ENCODE assay signal across 1 cellular context in the genomic region with DNA sequence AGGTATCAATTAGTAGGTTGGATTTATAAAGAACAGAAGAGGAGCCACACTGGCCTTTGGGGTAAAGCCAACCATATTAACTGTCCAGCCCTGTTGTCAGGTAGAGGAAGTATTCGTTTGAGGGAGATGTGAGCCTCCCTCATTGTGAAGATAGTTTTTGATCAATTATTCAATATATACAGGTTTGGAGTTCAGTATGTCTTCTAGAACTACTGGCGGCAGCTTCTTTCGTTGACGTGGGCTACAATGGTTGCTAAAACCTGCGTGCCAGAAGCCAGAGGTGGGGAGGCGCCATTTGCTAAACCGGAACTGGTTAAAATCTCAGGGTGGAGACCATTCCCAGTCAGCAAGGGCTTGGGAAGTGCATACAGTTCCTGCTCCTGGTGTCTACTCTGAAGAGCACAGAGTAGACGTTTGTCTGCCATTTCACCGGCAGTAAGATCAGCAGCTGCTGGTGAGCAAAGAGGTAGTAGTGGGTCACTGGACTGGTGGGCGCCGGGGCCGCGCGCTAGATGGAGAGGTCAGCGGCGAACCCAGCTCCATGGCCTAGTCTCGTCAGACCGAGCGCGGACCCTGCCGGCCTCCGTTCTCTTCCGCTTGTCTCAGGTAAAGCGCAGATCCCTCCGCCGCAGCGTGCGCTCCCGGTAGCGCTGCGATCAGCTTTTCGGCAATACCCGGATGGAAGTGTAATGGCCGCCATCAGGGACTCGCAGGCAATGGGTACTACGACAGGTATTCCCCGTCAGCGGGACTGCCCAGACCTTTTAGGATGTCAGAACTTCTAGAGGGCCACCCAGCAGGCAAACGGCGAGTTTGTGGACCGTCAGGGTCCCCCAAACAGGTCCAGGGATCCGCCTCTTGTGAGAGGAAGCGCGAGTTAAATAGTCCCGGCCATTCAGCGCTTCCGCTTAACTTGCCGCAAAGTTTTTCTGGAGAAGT.
TF ChIP-seq lines count a peak whose summit lies in the region.

A gene with protein sequence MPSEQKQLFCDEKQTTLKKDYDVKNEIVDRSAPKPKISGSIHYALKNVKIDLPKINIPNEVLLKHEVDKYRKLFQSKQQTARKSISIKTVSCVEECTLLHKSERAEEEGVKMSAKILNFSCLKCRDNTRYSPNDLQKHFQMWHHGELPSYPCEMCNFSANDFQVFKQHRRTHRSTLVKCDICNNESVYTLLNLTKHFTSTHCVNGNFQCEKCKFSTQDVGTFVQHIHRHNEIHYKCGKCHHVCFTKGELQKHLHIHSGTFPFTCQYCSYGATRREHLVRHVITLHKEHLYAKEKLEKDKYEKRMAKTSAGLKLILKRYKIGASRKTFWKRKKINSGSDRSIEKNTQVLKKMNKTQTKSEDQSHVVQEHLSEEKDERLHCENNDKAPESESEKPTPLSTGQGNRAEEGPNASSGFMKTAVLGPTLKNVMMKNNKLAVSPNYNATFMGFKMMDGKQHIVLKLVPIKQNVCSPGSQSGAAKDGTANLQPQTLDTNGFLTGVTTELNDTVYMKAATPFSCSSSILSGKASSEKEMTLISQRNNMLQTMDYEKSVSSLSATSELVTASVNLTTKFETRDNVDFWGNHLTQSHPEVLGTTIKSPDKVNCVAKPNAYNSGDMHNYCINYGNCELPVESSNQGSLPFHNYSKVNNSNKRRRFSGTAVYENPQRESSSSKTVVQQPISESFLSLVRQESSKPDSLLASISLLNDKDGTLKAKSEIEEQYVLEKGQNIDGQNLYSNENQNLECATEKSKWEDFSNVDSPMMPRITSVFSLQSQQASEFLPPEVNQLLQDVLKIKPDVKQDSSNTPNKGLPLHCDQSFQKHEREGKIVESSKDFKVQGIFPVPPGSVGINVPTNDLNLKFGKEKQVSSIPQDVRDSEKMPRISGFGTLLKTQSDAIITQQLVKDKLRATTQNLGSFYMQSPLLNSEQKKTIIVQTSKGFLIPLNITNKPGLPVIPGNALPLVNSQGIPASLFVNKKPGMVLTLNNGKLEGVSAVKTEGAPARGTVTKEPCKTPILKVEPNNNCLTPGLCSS (N-terminal part only) (plus strand): TSS at position 911 of the 939 bp plus-strand sequence. CDS start 26,026 bp downstream, outside the sequence.

TF ChIP-seq in H1, 55 proteins besides CTCF, POLR2A, EP300 and RAD21:
- TF ChIP-seq TBP (IDR thresholded peaks at IDR 0.05; ENCODE audit: low read depth, low read length) = peak; percentile 93
- TF ChIP-seq CHD2 (IDR thresholded peaks at IDR 0.05; ENCODE audit: low read length) = peak; percentile 93
- TF ChIP-seq RXRA (IDR thresholded peaks at IDR 0.05; ENCODE audit: insufficient read depth, low read depth, low read length) = no peak
- no peak for TF ChIP-seq HDAC6 (IDR thresholded peaks at IDR 0.05; ENCODE audit: low read depth, low read length)
- TF ChIP-seq RBBP5 (IDR thresholded peaks at IDR 0.05; ENCODE audit: borderline replicate concordance, low read depth, low read length) = no peak; the same call in none of the 2 replicates
- no peak for TF ChIP-seq SIX5 (IDR thresholded peaks at IDR 0.05; ENCODE audit: low read depth, low read length)
- TF ChIP-seq PHF8 (conservative IDR thresholded peaks at IDR 0.05; ENCODE audit: low read depth, low read length) = peak; percentile 93; the same call in 1 of the 2 replicates
- peak; percentile 96 for TF ChIP-seq YY1 (IDR thresholded peaks at IDR 0.05; ENCODE audit: low read depth, low read length)
- TF ChIP-seq TAF7 (optimal IDR thresholded peaks at IDR 0.05; ENCODE audit: borderline replicate concordance, low read depth, low read length) = peak; percentile 53
- peak; percentile 94 for TF ChIP-seq KDM4A (IDR thresholded peaks at IDR 0.05; ENCODE audit: low read depth, low read length, severe bottlenecking)
- peak; percentile 64 for TF ChIP-seq CREB1 (IDR thresholded peaks at IDR 0.05)
- peak; percentile 12 for TF ChIP-seq NANOG (IDR thresholded peaks at IDR 0.05; ENCODE audit: insufficient read depth, low read depth, low read length, poor library complexity, severe bottlenecking)
- TF ChIP-seq ASH2L (IDR thresholded peaks at IDR 0.05; ENCODE audit: low read length) = no peak
- TF ChIP-seq, protein P1, sequence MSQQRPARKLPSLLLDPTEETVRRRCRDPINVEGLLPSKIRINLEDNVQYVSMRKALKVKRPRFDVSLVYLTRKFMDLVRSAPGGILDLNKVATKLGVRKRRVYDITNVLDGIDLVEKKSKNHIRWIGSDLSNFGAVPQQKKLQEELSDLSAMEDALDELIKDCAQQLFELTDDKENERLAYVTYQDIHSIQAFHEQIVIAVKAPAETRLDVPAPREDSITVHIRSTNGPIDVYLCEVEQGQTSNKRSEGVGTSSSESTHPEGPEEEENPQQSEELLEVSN (IDR thresholded peaks at IDR 0.05) = peak; percentile 71
- no peak for TF ChIP-seq GABPA (IDR thresholded peaks at IDR 0.05; ENCODE audit: borderline replicate concordance, insufficient read depth, low read length)
- peak; percentile 18; the same call in 1 of the 2 replicates for TF ChIP-seq GTF2F1 (IDR thresholded peaks at IDR 0.05; ENCODE audit: borderline replicate concordance, low read depth, low read length)
- TF ChIP-seq TAF1 (IDR thresholded peaks at IDR 0.05; ENCODE audit: low read depth, low read length) = peak; percentile 96
- TF ChIP-seq, protein P2, sequence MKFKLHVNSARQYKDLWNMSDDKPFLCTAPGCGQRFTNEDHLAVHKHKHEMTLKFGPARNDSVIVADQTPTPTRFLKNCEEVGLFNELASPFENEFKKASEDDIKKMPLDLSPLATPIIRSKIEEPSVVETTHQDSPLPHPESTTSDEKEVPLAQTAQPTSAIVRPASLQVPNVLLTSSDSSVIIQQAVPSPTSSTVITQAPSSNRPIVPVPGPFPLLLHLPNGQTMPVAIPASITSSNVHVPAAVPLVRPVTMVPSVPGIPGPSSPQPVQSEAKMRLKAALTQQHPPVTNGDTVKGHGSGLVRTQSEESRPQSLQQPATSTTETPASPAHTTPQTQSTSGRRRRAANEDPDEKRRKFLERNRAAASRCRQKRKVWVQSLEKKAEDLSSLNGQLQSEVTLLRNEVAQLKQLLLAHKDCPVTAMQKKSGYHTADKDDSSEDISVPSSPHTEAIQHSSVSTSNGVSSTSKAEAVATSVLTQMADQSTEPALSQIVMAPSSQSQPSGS (IDR thresholded peaks at IDR 0.05; ENCODE audit: low read length) = no peak
- no peak for TF ChIP-seq RNF2 (IDR thresholded peaks at IDR 0.05; ENCODE audit: borderline replicate concordance, low read depth, low read length, missing control alignments, poor library complexity, severe bottlenecking)
- TF ChIP-seq SIRT6 (IDR thresholded peaks at IDR 0.05; ENCODE audit: low read length) = no peak
- no peak for TF ChIP-seq SAP30 (IDR thresholded peaks at IDR 0.05; ENCODE audit: insufficient read depth, insufficient replicate concordance, low read length)
- TF ChIP-seq POLR2AphosphoS5 (IDR thresholded peaks at IDR 0.05; ENCODE audit: low read depth, low read length) = peak; percentile 98
- TF ChIP-seq, protein P3, sequence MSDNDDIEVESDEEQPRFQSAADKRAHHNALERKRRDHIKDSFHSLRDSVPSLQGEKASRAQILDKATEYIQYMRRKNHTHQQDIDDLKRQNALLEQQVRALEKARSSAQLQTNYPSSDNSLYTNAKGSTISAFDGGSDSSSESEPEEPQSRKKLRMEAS (IDR thresholded peaks at IDR 0.05) = peak; percentile 84
- TF ChIP-seq SP1 (IDR thresholded peaks at IDR 0.05; ENCODE audit: low read depth, low read length) = no peak; the same call in 1 of the 2 replicates
- no peak for TF ChIP-seq TEAD4 (IDR thresholded peaks at IDR 0.05; ENCODE audit: low read depth, low read length)
- 0 out of 2 replicates have a peak, but pooled peaks have one; percentile 39 for TF ChIP-seq KDM5A (IDR thresholded peaks at IDR 0.05; ENCODE audit: low read length)
- no peak for TF ChIP-seq NRF1 (IDR thresholded peaks at IDR 0.05; ENCODE audit: low read depth, low read length)
- no peak for TF ChIP-seq BACH1 (IDR thresholded peaks at IDR 0.05; ENCODE audit: low read length)
- peak; percentile 17; the same call in 1 of the 2 replicates for TF ChIP-seq EGR1 (IDR thresholded peaks at IDR 0.05; ENCODE audit: borderline replicate concordance, low read depth, low read length)
- TF ChIP-seq JUND (IDR thresholded peaks at IDR 0.05; ENCODE audit: low read length) = no peak
